Comparison of ENCODE assay signal across 15 cellular contexts in the genomic region with DNA sequence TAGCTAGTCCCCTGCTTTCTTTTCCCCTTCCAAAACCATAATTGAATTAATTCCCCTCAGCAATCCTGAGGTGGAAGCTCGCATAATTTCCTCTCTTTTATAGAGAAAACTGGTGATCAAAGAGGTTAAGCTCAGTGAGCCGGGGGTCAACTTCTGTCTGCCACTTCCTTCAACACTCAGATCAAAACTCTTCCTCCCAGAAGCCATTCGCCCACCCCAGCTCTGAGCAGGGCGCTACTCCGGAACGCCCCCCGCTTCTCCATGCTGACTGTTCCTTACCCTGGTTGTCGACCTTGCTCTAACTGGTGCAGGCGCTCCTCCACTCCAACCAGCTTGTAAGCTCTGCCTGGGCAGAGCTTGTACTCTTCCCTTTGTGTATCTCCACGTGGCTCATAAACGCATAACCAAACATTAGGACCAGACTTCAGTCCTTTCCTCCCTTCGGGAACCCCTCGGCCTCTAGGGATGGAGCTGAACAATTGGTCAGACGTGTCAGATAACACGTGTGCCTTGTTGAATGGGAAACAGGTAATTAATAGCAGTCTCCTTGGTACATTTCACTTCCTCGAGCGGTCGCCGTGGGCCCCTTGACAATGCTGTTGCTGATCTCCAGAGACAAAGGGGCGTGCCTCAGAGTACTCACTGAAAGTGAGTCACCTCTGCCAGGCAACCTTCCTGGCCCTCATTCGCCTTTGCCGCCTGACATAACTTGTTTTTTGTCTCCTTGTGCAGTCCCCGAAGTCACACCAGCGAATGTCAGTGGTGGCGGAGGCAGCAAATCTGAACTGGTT.
DNase-seq lines count a peak whose midpoint lies in the region; ATAC-seq, FAIRE-seq and TF ChIP-seq lines count a peak whose summit lies in the region.
"Had no signal": no experiment of that assay in that cellular context is flagged by ENCODE, and none has a peak within 500 bp of the region (broad histone marks: within the 10 kb centered on the region; RNA-seq: fewer than 3 reads in every experiment).

No MANE protein-coding gene starts in this region.

- H3K27ac Mint-ChIP-seq in nephron progenitor cell (peak overlapping the region; percentile 34), CD14-positive monocyte (no peak overlapping the region)
- H3K27ac Mint-ChIP-seq: activated T-cell treated with anti-CD3 and anti-CD28 coated beads, Interleukin-2, amount 50 U/mL, for 24 hours had no signal

- no peaks in the 10 kb centered on the region for H3K36me3 ChIP-seq in H1 (ENCODE audit: control insufficient read depth in 2 of 4, insufficient read depth in 4 of 4, low read length in 3 of 4)
- H3K36me3 ChIP-seq: BE2C had no signal

- H3K23ac ChIP-seq in H1 (ENCODE audit: insufficient read length), result no peak overlapping the region

- H3K79me2 ChIP-seq in H1 (ENCODE audit: control insufficient read depth in 1 of 2, insufficient read depth in 2 of 2, low read length in 2 of 2), result no peaks in the 10 kb centered on the region

- H3K9ac ChIP-seq in H1 (replicated peaks in 1 of 4; ENCODE audit: extremely low read depth in 1 of 4, low read depth in 3 of 4, low read length in 3 of 4), result no peak overlapping the region

- no peak for TF ChIP-seq RAD21 in H1 (IDR thresholded peaks at IDR 0.05 in 1 of 2, conservative IDR thresholded peaks at IDR 0.05 in 1 of 2; ENCODE audit: low read depth in 2 of 2, low read length in 2 of 2)

- H3K36me3 Mint-ChIP-seq in nephron progenitor cell (ENCODE audit: low read depth) (peaks cover 4% of the 10 kb centered on the region), CD14-positive monocyte (no peaks in the 10 kb centered on the region)

- no peak overlapping the region for H3K4me3 ChIP-seq in H1 (ENCODE audit: extremely low read depth in 1 of 4, insufficient read depth in 2 of 4, low read depth in 3 of 4, low read length in 4 of 4)
- H3K4me3 ChIP-seq: dorsolateral prefrontal cortex had no signal

- no peaks in the 10 kb centered on the region for H3K23me2 ChIP-seq in H1 (ENCODE audit: low read depth, low read length)

- H3K56ac ChIP-seq in H1 (replicated peaks; ENCODE audit: insufficient read length, low read depth, low read length), result no peak overlapping the region

- H3K79me1 ChIP-seq in H1 (ENCODE audit: low read depth, low read length), result no peaks in the 10 kb centered on the region

- H2BK5ac ChIP-seq in H1 (ENCODE audit: low read depth, low read length), result no peak overlapping the region

- TF ChIP-seq EP300 in H1 (IDR thresholded peaks at IDR 0.05; ENCODE audit: borderline replicate concordance in 1 of 2, low read depth in 2 of 2, low read length in 2 of 2), result no peak

- H3K9me3 ChIP-seq in H1 (ENCODE audit: insufficient read depth in 2 of 2, low read depth in 1 of 2, low read length in 1 of 2), result no peaks in the 10 kb centered on the region
- H3K9me3 ChIP-seq: BE2C had no signal

- POLR2A ChIA-PET in H1 (lab: Charles Lee; ENCODE audit: partially characterized antibody), result no interaction called here

- no peak overlapping the region for H2BK12ac ChIP-seq in H1 (ENCODE audit: low read depth, low read length)

- no peaks in the 10 kb centered on the region for H4K20me1 ChIP-seq in H1 (replicated peaks in 1 of 2; ENCODE audit: control insufficient read depth in 1 of 2, insufficient read depth in 2 of 2, low read length in 2 of 2)

- no peak overlapping the region for H2AK5ac ChIP-seq in H1 (ENCODE audit: low read depth, low read length)

- peak overlapping the region; percentile 70; the same call in 1 of the 2 replicates for H2AFZ ChIP-seq in H1 (ENCODE audit: low read length)

- no peak overlapping the region for H2BK120ac ChIP-seq in H1 (replicated peaks; ENCODE audit: low read depth, low read length)

- H3K27me3 Mint-ChIP-seq in nephron progenitor cell (ENCODE audit: low read depth, poor library complexity), result no peaks in the 10 kb centered on the region
- peaks cover 0 to 1% (median 1%) of the 10 kb centered on the region in 3 donors for H3K27me3 Mint-ChIP-seq in CD14-positive monocyte (ENCODE audit: low read depth in 3 of 3)
- H3K27me3 Mint-ChIP-seq: activated T-cell treated with anti-CD3 and anti-CD28 coated beads, Interleukin-2, amount 50 U/mL, for 24 hours had no signal

- ATAC-seq in HG03457 (IDR thresholded peaks at IDR 0.05; ENCODE audit: unreplicated experiment), result peak; percentile 57
- no peak for ATAC-seq in activated CD4-positive, CD25-positive, alpha-beta regulatory T cell treated with anti-CD3 and anti-CD28 coated beads, Interleukin-2, amount 50 U/mL, for 24 hours
- ATAC-seq: left ventricle myocardium superior had no signal

- 88% methylated on average over 25 of the region's 25 CpGs; no CpG with 5 or more reads in 1 of the 2 experiments for WGBS in H1 (ENCODE audit: extremely low coverage in 1 of 2, insufficient coverage in 1 of 2, insufficient read length in 1 of 2, insufficient replicate concordance in 2 of 2, low coverage in 1 of 2, low lambda C conversion rate in 2 of 2, missing lambda C conversion rate in 1 of 2), 2 experiments

- intact Hi-C loops in CD14-positive monocyte (cut with micrococcal nuclease), result no loop called here

- peak overlapping the region; percentile 18; the same call in 1 of the 2 replicates for H2BK20ac ChIP-seq in H1 (ENCODE audit: low read length)

- no peak overlapping the region for H3K27ac ChIP-seq in H1 (ENCODE audit: low read depth, low read length)
- H3K27ac ChIP-seq: dorsolateral prefrontal cortex had no signal

- H3K4ac ChIP-seq in H1 (replicated peaks; ENCODE audit: insufficient read length, low read depth, low read length), result no peak overlapping the region

- DNase-seq in Daoy (ENCODE audit: low read depth) (peak; percentile 81), H1 (ENCODE audit: low read depth in 1 of 2, low spot score in 2 of 2) (no peak), nephron progenitor cell (no peak), CD14-positive monocyte (ENCODE audit: low spot score) (no peak), NCI-H128 (lab: John Stamatoyannopoulos, UW; ENCODE audit: unreplicated experiment) (no peak), occipital lobe (lab: John Stamatoyannopoulos, UW) (no peak)
- DNase-seq: activated T-cell treated with anti-CD3 and anti-CD28 coated beads, Interleukin-2, amount 50 U/mL, for 24 hours; amniotic stem cell; BE2C; dorsolateral prefrontal cortex; left ventricle myocardium superior; NCI-H146 had no signal

- H3K4me1 Mint-ChIP-seq in nephron progenitor cell, result peaks cover 37% of the 10 kb centered on the region
- H3K4me1 Mint-ChIP-seq in CD14-positive monocyte, result no peaks in the 10 kb centered on the region

- H3K4me2 ChIP-seq in H1 (ENCODE audit: insufficient read depth in 1 of 2, low read depth in 2 of 2, low read length in 2 of 2), result no peak overlapping the region

- 0 out of 2 replicates have a peak overlapping the region, but pooled peaks have one; percentile 88 for H2BK15ac ChIP-seq in H1 (ENCODE audit: low read length)

- H3K4me3 Mint-ChIP-seq in nephron progenitor cell (peak overlapping the region; percentile 1), CD14-positive monocyte (no peak overlapping the region)
- H3K4me3 Mint-ChIP-seq: activated T-cell treated with anti-CD3 and anti-CD28 coated beads, Interleukin-2, amount 50 U/mL, for 24 hours had no signal

- H3K27me3 ChIP-seq in H1 (replicated peaks in 1 of 4; ENCODE audit: control insufficient read depth in 3 of 4, extremely low read depth in 1 of 4, insufficient read depth in 3 of 4, low read length in 3 of 4), result no peaks in the 10 kb centered on the region
- H3K27me3 ChIP-seq: BE2C, dorsolateral prefrontal cortex had no signal

- no peak overlapping the region for H3K14ac ChIP-seq in H1 (ENCODE audit: insufficient read length)

- no peak overlapping the region for H4K91ac ChIP-seq in H1 (replicated peaks; ENCODE audit: insufficient read length, low read length)

- H3K18ac ChIP-seq in H1 (ENCODE audit: extremely low read depth, low read length), result peak overlapping the region; percentile 48

- no peak overlapping the region for H4K8ac ChIP-seq in H1 (ENCODE audit: extremely low read depth, insufficient read depth, low read length)

- H3K9me3 Mint-ChIP-seq in nephron progenitor cell, result peaks cover 2% of the 10 kb centered on the region
- peaks cover 0 to 6% (median 3%) of the 10 kb centered on the region in 7 donors for H3K9me3 Mint-ChIP-seq in CD14-positive monocyte
- H3K9me3 Mint-ChIP-seq: activated T-cell treated with anti-CD3 and anti-CD28 coated beads, Interleukin-2, amount 50 U/mL, for 24 hours had no signal

- CTCF ChIA-PET in H1 (lab: Charles Lee; ENCODE audit: partially characterized antibody), result interaction anchor here (1.2 to 2.3 kb wide), 2 partner anchors 41 to 117 kb away, joined by 3 to 8 read pairs; no protein-coding TSS in a partner anchor

- H3K4me1 ChIP-seq in H1 (replicated peaks in 1 of 4; ENCODE audit: control insufficient read depth in 3 of 4, insufficient read depth in 4 of 4, low read length in 3 of 4), result peaks cover 0 to 6% (median 5%) of the 10 kb centered on the region in 4 experiments; a peak in 4 of 7 replicates
- H3K4me1 ChIP-seq: BE2C had no signal

- H4K5ac ChIP-seq in H1 (ENCODE audit: insufficient read length, low read depth, low read length), result no peak overlapping the region

- no peak for FAIRE-seq in H1 (lab: Jason Lieb, UNC)
- FAIRE-seq: G401.6 had no signal

- TF ChIP-seq POLR2A in H1 (IDR thresholded peaks at IDR 0.05; ENCODE audit: control extremely low read depth in 1 of 2, low read depth in 2 of 2, low read length in 2 of 2), result no peak

- TF ChIP-seq CTCF in H1 (IDR thresholded peaks at IDR 0.05; ENCODE audit: control extremely low read depth in 1 of 3, insufficient read depth in 1 of 3, low read depth in 1 of 3, low read length in 3 of 3) (no peak), nephron progenitor cell (IDR thresholded peaks at IDR 0.05) (no peak), CD14-positive monocyte (IDR thresholded peaks at IDR 0.05) (no peak)

TF ChIP-seq in H1, 55 proteins besides CTCF, POLR2A, EP300 and RAD21:
- TF ChIP-seq POLR2AphosphoS5 (IDR thresholded peaks at IDR 0.05; ENCODE audit: low read depth, low read length) (no peak), GABPA (IDR thresholded peaks at IDR 0.05; ENCODE audit: borderline replicate concordance, insufficient read depth, low read length) (no peak), CBX5 (IDR thresholded peaks at IDR 0.05; ENCODE audit: low read depth, low read length) (no peak)
- TF ChIP-seq, protein P1, sequence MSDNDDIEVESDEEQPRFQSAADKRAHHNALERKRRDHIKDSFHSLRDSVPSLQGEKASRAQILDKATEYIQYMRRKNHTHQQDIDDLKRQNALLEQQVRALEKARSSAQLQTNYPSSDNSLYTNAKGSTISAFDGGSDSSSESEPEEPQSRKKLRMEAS (IDR thresholded peaks at IDR 0.05), result peak; percentile 23; the same call in 1 of the 2 replicates
